In the genomic region with DNA sequence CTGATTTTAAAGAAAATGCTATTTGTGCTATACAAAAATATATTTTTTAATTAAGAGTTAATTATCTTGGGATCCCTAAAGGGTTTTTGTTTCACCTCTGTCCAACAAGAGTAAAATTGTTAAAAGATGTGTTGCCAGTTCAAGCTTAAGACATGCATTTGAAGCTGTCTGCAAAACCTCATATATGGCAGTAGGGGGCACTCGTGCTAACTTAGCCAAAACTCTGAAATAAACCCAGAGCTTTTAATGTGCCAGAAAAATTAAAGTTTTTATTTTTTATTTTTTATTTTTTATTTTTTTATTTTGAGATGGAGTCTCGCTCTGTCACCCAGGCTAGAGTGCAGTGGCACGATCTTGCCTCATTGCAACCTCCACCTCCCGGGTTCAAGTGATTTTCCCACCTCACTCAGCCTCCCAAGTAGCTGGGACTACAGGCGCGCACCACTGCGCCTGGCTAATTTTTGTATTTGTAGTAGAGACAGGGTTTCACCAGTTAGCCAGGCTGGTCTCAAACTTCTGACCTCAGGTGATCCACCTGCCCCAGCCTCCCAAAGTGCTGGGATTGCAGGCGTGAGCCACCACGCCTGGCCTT, we compare ENCODE assay signal across 8 cellular contexts. TPM values are rescaled to one million over a fixed set of nuclear protein-coding genes. Genes with fewer than 3 reads are reported as not detected.
DNase-seq lines count a peak whose midpoint lies in the region; ATAC-seq and TF ChIP-seq lines count a peak whose summit lies in the region.
"Not testable (repeated sequence)": the region's sequence is repeated elsewhere in the genome, so short reads cannot be mapped to it uniquely, and the experiment has no call there.

No MANE protein-coding gene starts in this region.

- peak; percentile 72 for TF ChIP-seq CTCF in BJ (IDR thresholded peaks at IDR 0.05; ENCODE audit: insufficient read depth, low read depth, low read length)

- CTCF ChIA-PET in BJ (lab: Yijun Ruan, JAX): interaction anchor here (0.6 to 3.5 kb wide), 6 partner anchors 8 to 64 kb away, joined by 3 to 21 read pairs (median 6); partner anchors contain the start of gene GHITM

- not testable (repeated sequence) for H3K9me3 Mint-ChIP-seq in immature natural killer cell

- not testable (repeated sequence) for H3K4me1 Mint-ChIP-seq in immature natural killer cell

- ATAC-seq in GM18861 (IDR thresholded peaks at IDR 0.05; ENCODE audit: unreplicated experiment) (peak; percentile 38), HG02973 (IDR thresholded peaks at IDR 0.05; ENCODE audit: unreplicated experiment) (peak; percentile 60)

- POLR2A ChIA-PET in BJ (lab: Charles Lee): not testable (repeated sequence)

- H3K36me3 Mint-ChIP-seq in immature natural killer cell: peaks cover 22 to 49% (median 26%) of the 10 kb centered on the region in 3 donors

- DNase-seq in BJ (ENCODE audit: low read depth): not testable (repeated sequence)
- peak; percentile 29 for DNase-seq in NCI-H146 (lab: John Stamatoyannopoulos, UW)
- DNase-seq in SW480 (ENCODE audit: low spot score): peak; percentile 17
- peak; percentile 35 for DNase-seq in dedifferentiated amniotic fluid mesenchymal stem cell (ENCODE audit: extremely low spot score)
- peak; percentile 34 to 51 (median 47) for DNase-seq in immature natural killer cell
- peak; percentile 67 for DNase-seq in renal cortical epithelial cell (ENCODE audit: low read depth)

- peak overlapping the region in 1 of 6 donors; percentile 21 for H3K27ac Mint-ChIP-seq in immature natural killer cell

- peaks cover 12% of the 10 kb centered on the region for H3K36me3 ChIP-seq in BJ (ENCODE audit: control insufficient read depth, insufficient read depth, low read length)

- H3K27me3 Mint-ChIP-seq in immature natural killer cell (ENCODE audit: low read depth in 3 of 3): not testable (repeated sequence)

- not testable (repeated sequence) for H3K4me3 Mint-ChIP-seq in immature natural killer cell

- H3K27me3 ChIP-seq in BJ (ENCODE audit: control insufficient read depth, insufficient read depth, low read length): not testable (repeated sequence)

- H3K4me3 ChIP-seq in BJ (ENCODE audit: low read depth, low read length): not testable (repeated sequence)

RNA-seq across cellular contexts. Expression of gene GHITM, which starts 8.8 kb away (rescaled TPM):
- 204 and 256 TPM in 2 replicates for polyA plus RNA-seq in BJ (2011; rRNA removed)
- 65.9 and 89.9 TPM in 2 replicates for polyA minus RNA-seq in BJ (2011; rRNA and poly(A)+ RNA removed)
- polyA plus RNA-seq in immature natural killer cell: 100 to 1,000 TPM; 299 to 699 (median 342) TPM
- total RNA-seq in renal cortical epithelial cell: 215 and 338 TPM in 2 replicates

RNA-seq across cellular contexts. Expression of gene GPR15LG, which starts 25.5 kb away (rescaled TPM):
- polyA plus RNA-seq in BJ (2011; rRNA removed) (not detected in 2 replicates), immature natural killer cell (not detected)
- not detected in 2 replicates for polyA minus RNA-seq in BJ (2011; rRNA and poly(A)+ RNA removed)
- 6.8 and 46.5 TPM in 2 replicates for total RNA-seq in renal cortical epithelial cell

RNA-seq across cellular contexts. Expression of gene CDHR1, which starts 46.2 kb away (rescaled TPM):
- polyA plus RNA-seq in BJ (2011; rRNA removed) (not detected in 2 replicates), immature natural killer cell (1 to 10 TPM in 2 of 3 donors, under 1 TPM in 1; 0.27 to 5.9 (median 4.1) TPM)
- polyA minus RNA-seq in BJ (2011; rRNA and poly(A)+ RNA removed): not detected in 2 replicates
- total RNA-seq in renal cortical epithelial cell: 12.5 and 108 TPM in 2 replicates
